1 cellular context compared by ENCODE assay signal in genomic region chr3:43723121-43723734, GRCh38.
TF ChIP-seq lines count a peak whose summit lies in the region.

No MANE protein-coding gene starts in this region.

TF ChIP-seq in K562, 482 proteins besides CTCF, POLR2A, EP300 and RAD21:
- TF ChIP-seq FOXJ2 (tag; IDR thresholded peaks at IDR 0.05) = peak; percentile 45; the same call in 1 of the 2 replicates
- no peak for TF ChIP-seq ZNF778 (CRISPR knock-in tag; IDR thresholded peaks at IDR 0.05)
- TF ChIP-seq CEBPB (tag; IDR thresholded peaks at IDR 0.05) = peak; percentile 56
